Comparison of ENCODE assay signal across 8 cellular contexts in genomic region chr2:224909885-224910517, GRCh38.
DNase-seq lines count a peak whose midpoint lies in the region; ATAC-seq, FAIRE-seq and TF ChIP-seq lines count a peak whose summit lies in the region.

No MANE protein-coding gene starts in this region.

- no peak overlapping the region for H3K4me3 Mint-ChIP-seq in WTC11

- no peaks in the 10 kb centered on the region for H3K27me3 Mint-ChIP-seq in WTC11 (ENCODE audit: low read depth)

- peaks cover 8% of the 10 kb centered on the region for H3K9me3 Mint-ChIP-seq in WTC11

- H3K4me2 ChIP-seq in parathyroid adenoma (ENCODE audit: low read length): no peak overlapping the region

- H3K36me3 Mint-ChIP-seq in WTC11: peaks cover 2% of the 10 kb centered on the region; the same call in 1 of the 2 replicates

- TF ChIP-seq CTCF in WTC11 (IDR thresholded peaks at IDR 0.05) (no peak), foreskin keratinocyte (conservative IDR thresholded peaks at IDR 0.05) (no peak), parathyroid adenoma (IDR thresholded peaks at IDR 0.05) (no peak)

- no peaks in the 10 kb centered on the region for H3K9me3 ChIP-seq in parathyroid adenoma (ENCODE audit: control insufficient read depth, low read length)

- intact Hi-C loops in Right ventricle myocardium inferior (cut with DNase I) (no loop called here), cardiac septum (cut with DNase I) (no loop called here)

- H3K36me3 ChIP-seq in parathyroid adenoma (ENCODE audit: control insufficient read depth, insufficient read depth, low read length): no peaks in the 10 kb centered on the region

- peaks cover 5% of the 10 kb centered on the region for H3K4me1 Mint-ChIP-seq in WTC11

- H3K27ac ChIP-seq in foreskin keratinocyte: no peak overlapping the region
- H3K27ac ChIP-seq in parathyroid adenoma: no peak overlapping the region

- H3K27me3 ChIP-seq in foreskin keratinocyte: no peaks in the 10 kb centered on the region
- no peaks in the 10 kb centered on the region for H3K27me3 ChIP-seq in parathyroid adenoma (ENCODE audit: control insufficient read depth, insufficient read depth, low read length)

- H3K79me2 ChIP-seq in parathyroid adenoma: no peaks in the 10 kb centered on the region

- no peak overlapping the region for H3K4me3 ChIP-seq in parathyroid adenoma (ENCODE audit: low read depth, low read length)

- ATAC-seq in Right ventricle myocardium inferior (peak; percentile 83), WTC11 (peak; percentile 36), foreskin keratinocyte (peak; percentile 90)

- CTCF ChIA-PET in WTC11 (lab: Charles Lee): interaction anchor here (1.1 kb wide), 1 partner anchor 62 kb away, joined by 3 read pairs; no protein-coding TSS in a partner anchor

- H3K9ac ChIP-seq in parathyroid adenoma: no peak overlapping the region

- POLR2A ChIA-PET in WTC11 (lab: Charles Lee): no interaction called here

- FAIRE-seq in HTR-8/SVneo (lab: Jason Lieb, UNC): peak; percentile 36

- peaks cover 9% of the 10 kb centered on the region for H3K4me1 ChIP-seq in foreskin keratinocyte
- no peaks in the 10 kb centered on the region for H3K4me1 ChIP-seq in parathyroid adenoma

- DNase-seq in Right ventricle myocardium inferior (ENCODE audit: missing footprints) (peak; percentile 69), cardiac septum (ENCODE audit: low spot score) (no peak), HTR-8/SVneo (ENCODE audit: insufficient read length, low spot score) (peak; percentile 13), WTC11 (ENCODE audit: low spot score) (no peak), foreskin keratinocyte (peak; percentile 70 to 84), T1000 (lab: John Stamatoyannopoulos, UW) (no peak), H4 (ENCODE audit: low spot score) (no peak)

- peak overlapping the region; percentile 60 for H2AFZ ChIP-seq in parathyroid adenoma

- no peak overlapping the region for H3K27ac Mint-ChIP-seq in WTC11

TF ChIP-seq in WTC11, 78 proteins besides CTCF, POLR2A, EP300 and RAD21:
- TF ChIP-seq CBFB (CRISPR knock-in tag; IDR thresholded peaks at IDR 0.05; ENCODE audit: low read depth) (no peak), ZNF317 (CRISPR knock-in tag; IDR thresholded peaks at IDR 0.05; ENCODE audit: borderline replicate concordance, low read depth) (no peak), FOXK1 (CRISPR knock-in tag; IDR thresholded peaks at IDR 0.05) (no peak), IRF1 (CRISPR knock-in tag; IDR thresholded peaks at IDR 0.05) (no peak), MYBL2 (CRISPR knock-in tag; IDR thresholded peaks at IDR 0.05) (no peak), ZSCAN18 (CRISPR knock-in tag; IDR thresholded peaks at IDR 0.05) (no peak), TEAD1 (CRISPR knock-in tag; IDR thresholded peaks at IDR 0.05) (no peak)

Comparison
In these comparisons a context has a peak if more than half of its experiments do, and no peak if none do; other contexts are left out.
1. DNase-seq: peak in Right ventricle myocardium inferior (single experiment), HTR-8/SVneo (single experiment) and foreskin keratinocyte (2 of 2); none in cardiac septum (single experiment), WTC11 (single experiment), T1000 (single experiment) and H4 (single experiment).
2. ATAC-seq: peak in every context shown above with its lines; median percentile 90 in foreskin keratinocyte; 83 in Right ventricle myocardium inferior; 36 in WTC11.